33 cellular contexts compared by ENCODE assay signal in the genomic region with DNA sequence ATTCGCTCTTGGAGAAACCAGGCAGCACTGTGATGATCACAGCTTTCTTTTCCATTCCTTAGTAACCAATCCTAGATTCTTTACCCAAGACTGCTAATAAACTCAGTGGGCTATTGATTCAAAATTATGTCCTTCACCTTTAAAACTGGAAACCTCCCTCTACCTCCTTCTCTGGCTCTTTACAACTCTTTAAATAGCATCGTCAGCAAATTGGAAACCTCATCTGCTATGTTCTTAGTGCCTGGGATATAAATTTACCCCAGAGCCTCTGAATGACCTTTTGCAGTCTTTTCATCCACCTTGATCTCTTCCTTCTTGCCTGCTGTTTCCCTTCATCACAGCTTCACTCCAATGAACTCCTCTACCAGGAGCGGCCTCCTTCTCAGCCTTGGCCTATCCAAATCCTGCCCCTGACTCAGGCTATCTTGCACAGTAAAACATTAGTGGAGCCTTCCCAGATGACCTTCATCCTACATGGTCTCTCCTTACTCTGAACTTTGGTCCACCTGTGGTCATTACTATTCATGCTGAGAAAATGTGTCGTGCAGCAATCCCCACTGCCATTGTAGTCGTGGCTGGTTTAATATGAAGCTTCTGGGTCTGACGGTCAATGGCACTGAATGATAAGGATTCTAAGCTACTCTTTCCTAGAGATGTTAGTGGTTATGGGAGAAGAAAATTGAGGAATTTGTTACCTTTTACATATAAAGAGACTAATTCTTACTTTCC.
"Had no signal": no experiment of that assay in that cellular context is flagged by ENCODE, and none has a peak within 500 bp of the region (broad histone marks: within the 10 kb centered on the region; RNA-seq: fewer than 3 reads in every experiment).

No MANE protein-coding gene starts in this region.

- H3K27ac ChIP-seq: adrenal gland, breast epithelium, cardiac muscle cell, colonic mucosa, foreskin keratinocyte, gastroesophageal sphincter, WERI-Rb-1 had no signal

- H3K4me1 Mint-ChIP-seq: activated B cell treated with CpG ODN at 0.5 μM for 24 hours; activated T-helper 17 cell treated with anti-CD3 and anti-CD28 coated beads, Interleukin-2, amount 50 U/mL, for 72 hours; endodermal cell had no signal

- H3K27me3 ChIP-seq: adrenal gland, breast epithelium, cardiac muscle cell, colonic mucosa, foreskin keratinocyte, gastroesophageal sphincter had no signal

- H3K27ac Mint-ChIP-seq: activated B cell treated with CpG ODN at 0.5 μM for 24 hours; activated CD8-positive, alpha-beta T cell treated with anti-CD3 and anti-CD28 coated beads for 36 hours; activated naive CD8-positive, alpha-beta T cell; activated T-helper 17 cell treated with anti-CD3 and anti-CD28 coated beads, Interleukin-2, amount 50 U/mL, for 72 hours; brain; endodermal cell; T-helper 17 cell; T-helper 2 cell treated with Interferon-gamma antibody and Interleukin-4, amounts not matched to agents 5 μg/mL and 100 μg/mL, for 36 hours had no signal

- H3K4me1 ChIP-seq: breast epithelium, colonic mucosa, foreskin keratinocyte had no signal

- H3K9me3 ChIP-seq: adrenal gland, breast epithelium, colonic mucosa, gastroesophageal sphincter had no signal

- H3K4me3 Mint-ChIP-seq: activated B cell treated with CpG ODN at 0.5 μM for 24 hours; activated CD8-positive, alpha-beta T cell treated with anti-CD3 and anti-CD28 coated beads for 36 hours; activated naive CD8-positive, alpha-beta T cell; activated T-cell treated with anti-CD3 and anti-CD28 coated beads, Interleukin-2, amount 50 U/mL, for 4 hours; activated T-helper 17 cell treated with anti-CD3 and anti-CD28 coated beads, Interleukin-2, amount 50 U/mL, for 72 hours; brain; endodermal cell; T-helper 17 cell; T-helper 2 cell treated with Interferon-gamma antibody and Interleukin-4, amounts not matched to agents 5 μg/mL and 100 μg/mL, for 36 hours had no signal

- DNase-seq: activated B cell treated with CpG ODN at 0.5 μM for 24 hours; activated CD4-positive, alpha-beta T cell treated with anti-CD3 and anti-CD28 coated beads for 48 hours; activated CD4-positive, alpha-beta T cell treated with anti-CD3 and anti-CD28 coated beads, Interleukin-2, amount 50 U/mL, for 1 hour; activated CD4-positive, alpha-beta T cell treated with anti-CD3 and anti-CD28 coated beads, Interleukin-2, amount 50 U/mL, for 48 hours; activated CD8-positive, alpha-beta memory T cell treated with anti-CD3 and anti-CD28 coated beads for 24 hours; activated CD8-positive, alpha-beta T cell treated with anti-CD3 and anti-CD28 coated beads for 36 hours; activated effector memory CD4-positive, alpha-beta T cell treated with Interleukin-2 at 50 U/mL for 16 hours; activated gamma-delta T cell treated with Interleukin-2 at 50 U/mL for 16 hours; activated naive CD4-positive, alpha-beta T cell treated with anti-CD3 and anti-CD28 coated beads, Interleukin-2, amount 50 U/mL, for 16 hours; activated naive CD4-positive, alpha-beta T cell treated with Interleukin-2 at 50 U/mL for 16 hours; activated T-cell treated with anti-CD3 and anti-CD28 coated beads, Interleukin-2, amount 50 U/mL, for 4 hours; adrenal gland; amygdala; aorta; central memory CD4-positive, alpha-beta T cell; cerebellar nuclear complex; colonic mucosa; effector memory CD4-positive, alpha-beta T cell; endodermal cell; foreskin keratinocyte; T-helper 1 cell; T-helper 17 cell; T1000; WERI-Rb-1 had no signal

- H3K36me3 Mint-ChIP-seq: brain had no signal

- ATAC-seq: activated CD4-positive, CD25-positive, alpha-beta regulatory T cell treated with anti-CD3 and anti-CD28 coated beads, Interleukin-2, amount 50 U/mL, for 24 hours; activated CD8-positive, alpha-beta T cell treated with anti-CD3 and anti-CD28 coated beads for 36 hours; activated T-cell treated with anti-CD3 and anti-CD28 coated beads, Interleukin-2, amount 50 U/mL, for 4 hours; activated T-helper 17 cell treated with anti-CD3 and anti-CD28 coated beads, Interleukin-2, amount 50 U/mL, for 72 hours; esophagus mucosa; foreskin keratinocyte; gastroesophageal sphincter; T-helper 17 cell had no signal

- H3K4me3 ChIP-seq: adrenal gland, breast epithelium, cardiac muscle cell, colonic mucosa, gastroesophageal sphincter had no signal

- H3K36me3 ChIP-seq: adrenal gland, breast epithelium, cardiac muscle cell, colonic mucosa, WERI-Rb-1 had no signal

- H3K9me3 Mint-ChIP-seq: activated B cell treated with CpG ODN at 0.5 μM for 24 hours; activated CD8-positive, alpha-beta T cell treated with anti-CD3 and anti-CD28 coated beads for 36 hours; activated T-cell treated with anti-CD3 and anti-CD28 coated beads, Interleukin-2, amount 50 U/mL, for 4 hours; activated T-helper 17 cell treated with anti-CD3 and anti-CD28 coated beads, Interleukin-2, amount 50 U/mL, for 72 hours; brain; endodermal cell; T-helper 2 cell treated with Interferon-gamma antibody and Interleukin-4, amounts not matched to agents 5 μg/mL and 100 μg/mL, for 36 hours had no signal

- H3K27me3 Mint-ChIP-seq: activated B cell treated with CpG ODN at 0.5 μM for 24 hours; activated CD8-positive, alpha-beta T cell treated with anti-CD3 and anti-CD28 coated beads for 36 hours; activated naive CD8-positive, alpha-beta T cell; activated T-helper 17 cell treated with anti-CD3 and anti-CD28 coated beads, Interleukin-2, amount 50 U/mL, for 72 hours; brain; T-helper 17 cell had no signal
